ENCODE assay signal across 25 cellular contexts in genomic region chr12:78226763-78227162, GRCh38.
"Had no signal": no experiment of that assay in that cellular context is flagged by ENCODE, and none has a peak within 500 bp of the region (broad histone marks: within the 10 kb centered on the region; RNA-seq: fewer than 3 reads in every experiment).

No MANE protein-coding gene starts in this region.

- H3K4me1 ChIP-seq: ascending aorta, esophagus muscularis mucosa, foreskin keratinocyte, heart left ventricle, right lobe of liver had no signal

- H3K9me3 ChIP-seq: ascending aorta, esophagus muscularis mucosa, right lobe of liver had no signal

- H3K27me3 ChIP-seq: ascending aorta, brain microvascular endothelial cell, esophagus muscularis mucosa, foreskin keratinocyte, heart left ventricle, right lobe of liver had no signal

- DNase-seq: activated CD4-positive, alpha-beta memory T cell treated with anti-CD3 and anti-CD28 coated beads for 36 hours; activated CD4-positive, alpha-beta T cell treated with anti-CD3 and anti-CD28 coated beads for 48 hours; activated CD8-positive, alpha-beta memory T cell treated with anti-CD3 and anti-CD28 coated beads, Interleukin-2, amount 50 U/mL, for 4 hours; activated effector memory CD4-positive, alpha-beta T cell treated with anti-CD3 and anti-CD28 coated beads, Interleukin-2, amount 50 U/mL, for 16 hours; activated naive CD4-positive, alpha-beta T cell treated with anti-CD3 and anti-CD28 coated beads, Interleukin-2, amount 10 ng/mL, durations not matched to agents 7 days and 5 days; activated naive CD8-positive, alpha-beta T cell treated with anti-CD3 and anti-CD28 coated beads, Interleukin-2, amount 10 ng/mL, durations not matched to agents 7 days and 5 days; activated T-cell treated with anti-CD3 and anti-CD28 coated beads, Interleukin-2, amount 50 U/mL, for 1 hour; brain microvascular endothelial cell; cortex of kidney; endodermal cell; foreskin keratinocyte; heart left ventricle; kidney glomerular epithelial cell; left ventricle myocardium superior; right lobe of liver; stimulated activated CD4-positive, alpha-beta T cell treated with anti-CD3 and anti-CD28 coated beads, Interleukin-4, amount 100 ng/mL, for 24 hours; T-helper 17 cell; T1000; WERI-Rb-1 had no signal

- H3K4me3 ChIP-seq: ascending aorta, esophagus muscularis mucosa, heart left ventricle, right lobe of liver, skin epidermis had no signal

- H3K27ac ChIP-seq: ascending aorta, brain microvascular endothelial cell, esophagus muscularis mucosa, foreskin keratinocyte, heart left ventricle, right lobe of liver, skin epidermis, WERI-Rb-1 had no signal

- ATAC-seq: activated CD4-positive, CD25-positive, alpha-beta regulatory T cell treated with anti-CD3 and anti-CD28 coated beads, Interleukin-2, amount 50 U/mL, for 24 hours; foreskin keratinocyte; heart left ventricle; left ventricle myocardium superior; natural killer cell treated with Interleukin-12 subunit alpha and Interleukin-12 subunit beta and Interleukin-15 and Interleukin-18, amount 100 ng/mL, for 72 hours; right lobe of liver; stimulated activated effector memory CD8-positive, alpha-beta T cell treated with anti-CD3 and anti-CD28 coated beads, Interleukin-12 subunit alpha, Interleukin-12 subunit beta, amount 100 ng/mL, for 72 hours; T-helper 17 cell had no signal

- H3K36me3 ChIP-seq: ascending aorta, brain microvascular endothelial cell, esophagus muscularis mucosa, heart left ventricle, right lobe of liver, WERI-Rb-1 had no signal
